9 cellular contexts compared by ENCODE assay signal in genomic region chr1:12276225-12276624, GRCh38. TPM values are rescaled to one million over a fixed set of nuclear protein-coding genes. Genes with fewer than 3 reads are reported as not detected.
A peak's percentile ranks its signal among the peaks of the same experiment; 100 is the strongest.
DNase-seq lines count a peak whose midpoint lies in the region; ATAC-seq and TF ChIP-seq lines count a peak whose summit lies in the region.
"Had no signal": no experiment of that assay in that cellular context is flagged by ENCODE, and none has a peak within 500 bp of the region (broad histone marks: within the 10 kb centered on the region; RNA-seq: fewer than 3 reads in every experiment).

No MANE protein-coding gene starts in this region.

- H3K27ac Mint-ChIP-seq in stimulated activated naive B cell treated with anti-CD40 and anti-IgM and Interleukin-4, amounts not matched to agents 10 μg/mL and 1 μg/mL and 100 μg/mL, for 72 hours: no peak overlapping the region
- peak overlapping the region in 1 of 8 donors; percentile 41 for H3K27ac Mint-ChIP-seq in CD8-positive, alpha-beta memory T cell

- no peaks in the 10 kb centered on the region for H3K4me1 ChIP-seq in DOHH2 (ENCODE audit: control insufficient read depth, low read length)
- H3K4me1 ChIP-seq in neutrophil (ENCODE audit: control insufficient read depth in 1 of 2, insufficient read depth in 1 of 2, low read depth in 1 of 2, low read length in 1 of 2): no peaks in the 10 kb centered on the region
- H3K4me1 ChIP-seq in OCI-LY7 (ENCODE audit: insufficient read depth, low read length, poor library complexity, severe bottlenecking): no peaks in the 10 kb centered on the region
- no peaks in the 10 kb centered on the region for H3K4me1 ChIP-seq in CD8-positive, alpha-beta memory T cell (ENCODE audit: insufficient read depth, low read length)
- H3K4me1 ChIP-seq: SJSA1 had no signal

- TF ChIP-seq CTCF in DOHH2 (IDR thresholded peaks at IDR 0.05; ENCODE audit: low read depth, low read length, poor library complexity, severe bottlenecking): peak; percentile 58
- peak; percentile 19 for TF ChIP-seq CTCF in neutrophil (IDR thresholded peaks at IDR 0.05)
- TF ChIP-seq CTCF in OCI-LY7 (conservative IDR thresholded peaks at IDR 0.05; ENCODE audit: low read length): no peak

- POLR2A ChIA-PET in OCI-LY7 (lab: Charles Lee): interaction anchor here (0.5 kb wide), 1 partner anchor 158 kb away, joined by 4 read pairs; no protein-coding TSS in a partner anchor
- POLR2A ChIA-PET in CD8-positive, alpha-beta memory T cell (lab: Charles Lee): no interaction called here

- H3K4me3 Mint-ChIP-seq in stimulated activated naive B cell treated with anti-CD40 and anti-IgM and Interleukin-4, amounts not matched to agents 10 μg/mL and 1 μg/mL and 100 μg/mL, for 72 hours: no peak overlapping the region
- H3K4me3 Mint-ChIP-seq in CD8-positive, alpha-beta memory T cell: no peak overlapping the region

- H3K4me1 Mint-ChIP-seq in stimulated activated naive B cell treated with anti-CD40 and anti-IgM and Interleukin-4, amounts not matched to agents 10 μg/mL and 1 μg/mL and 100 μg/mL, for 72 hours: no peaks in the 10 kb centered on the region
- peaks cover 0 to 7% (median under 1%) of the 10 kb centered on the region in 3 donors for H3K4me1 Mint-ChIP-seq in CD8-positive, alpha-beta memory T cell

- ATAC-seq in stimulated activated naive B cell treated with anti-CD40 and anti-IgM and Interleukin-4, amounts not matched to agents 10 μg/mL and 1 μg/mL and 100 μg/mL, for 72 hours (replicated peaks): no peak

- H3K9me3 ChIP-seq in DOHH2 (ENCODE audit: control insufficient read depth, insufficient read depth, low read length): no peaks in the 10 kb centered on the region
- no peaks in the 10 kb centered on the region for H3K9me3 ChIP-seq in neutrophil
- H3K9me3 ChIP-seq in OCI-LY7 (ENCODE audit: low read length): no peaks in the 10 kb centered on the region
- H3K9me3 ChIP-seq in CD8-positive, alpha-beta memory T cell (ENCODE audit: low read length): no peaks in the 10 kb centered on the region
- H3K9me3 ChIP-seq: SJSA1 had no signal

- CTCF ChIA-PET in OCI-LY7 (lab: Charles Lee; ENCODE audit: unreplicated experiment): no interaction called here
- CTCF ChIA-PET in CD8-positive, alpha-beta memory T cell (lab: Charles Lee): interaction anchor here (0.9 to 1.9 kb wide), 2 partner anchors 152 to 383 kb away, joined by 4 to 8 read pairs; no protein-coding TSS in a partner anchor

- no TSS peak for BruUV-seq in OCI-LY7 (replicated peaks; lab: Mats Ljungman, UMichigan)

- TF ChIP-seq POLR2A in erythroblast (IDR thresholded peaks at IDR 0.05; ENCODE audit: low read length): no peak

- H3K9me3 Mint-ChIP-seq in stimulated activated naive B cell treated with anti-CD40 and anti-IgM and Interleukin-4, amounts not matched to agents 10 μg/mL and 1 μg/mL and 100 μg/mL, for 72 hours: no peaks in the 10 kb centered on the region
- H3K9me3 Mint-ChIP-seq in CD8-positive, alpha-beta memory T cell: no peaks in the 10 kb centered on the region

- H3F3A ChIP-seq in DOHH2 (ENCODE audit: control insufficient read depth, insufficient read depth): no peaks in the 10 kb centered on the region

- H3K79me2 ChIP-seq in DOHH2 (ENCODE audit: control insufficient read depth, low read length): no peaks in the 10 kb centered on the region
- no peaks in the 10 kb centered on the region for H3K79me2 ChIP-seq in OCI-LY7 (ENCODE audit: insufficient read depth, low read depth, low read length)

- no peak overlapping the region for H2AFZ ChIP-seq in OCI-LY7 (ENCODE audit: low read length)

- no peaks in the 10 kb centered on the region for H3K27me3 ChIP-seq in DOHH2 (ENCODE audit: control insufficient read depth, low read length)
- no peaks in the 10 kb centered on the region for H3K27me3 ChIP-seq in neutrophil
- H3K27me3 ChIP-seq in CD8-positive, alpha-beta memory T cell (ENCODE audit: insufficient read depth, low read length, poor library complexity, severe bottlenecking): no peaks in the 10 kb centered on the region
- H3K27me3 ChIP-seq: SJSA1 had no signal

- H3K4me2 ChIP-seq in DOHH2 (ENCODE audit: low read length) (no peak overlapping the region), OCI-LY7 (ENCODE audit: low read length) (no peak overlapping the region)

- H3K9me2 ChIP-seq in DOHH2 (replicated peaks; ENCODE audit: control insufficient read depth, low read length) (no peaks in the 10 kb centered on the region), OCI-LY7 (ENCODE audit: insufficient read depth, low read length) (no peaks in the 10 kb centered on the region)

- no peaks in the 10 kb centered on the region for H3K27me3 Mint-ChIP-seq in stimulated activated naive B cell treated with anti-CD40 and anti-IgM and Interleukin-4, amounts not matched to agents 10 μg/mL and 1 μg/mL and 100 μg/mL, for 72 hours
- H3K27me3 Mint-ChIP-seq in CD8-positive, alpha-beta memory T cell: no peaks in the 10 kb centered on the region

- H3K36me3 ChIP-seq in DOHH2 (ENCODE audit: control insufficient read depth, low read length) (peaks cover 49% of the 10 kb centered on the region), neutrophil (peaks cover 96% of the 10 kb centered on the region), OCI-LY7 (ENCODE audit: insufficient read depth, low read length) (peaks cover 71% of the 10 kb centered on the region)
- H3K36me3 ChIP-seq in CD8-positive, alpha-beta memory T cell (ENCODE audit: insufficient read depth, low read length): peaks cover 25% of the 10 kb centered on the region

- intact Hi-C loops in OCI-LY7 (cut with micrococcal nuclease; ENCODE audit: unreplicated experiment): no loop called here

- H4K20me1 ChIP-seq in DOHH2 (ENCODE audit: control insufficient read depth, insufficient read depth, low read depth, low read length) (no peaks in the 10 kb centered on the region), OCI-LY7 (ENCODE audit: insufficient read depth, low read length) (no peaks in the 10 kb centered on the region)

- DNase-seq in NAMALWA (ENCODE audit: low spot score) (peak; percentile 59), erythroblast (lab: John Stamatoyannopoulos, UW) (peak; percentile 44 to 60), T1000 (lab: John Stamatoyannopoulos, UW) (no peak), OCI-LY7 (ENCODE audit: low spot score) (no peak)
- DNase-seq in stimulated activated naive B cell treated with anti-CD40 and anti-IgM and Interleukin-4, amounts not matched to agents 10 μg/mL and 1 μg/mL and 100 μg/mL, for 72 hours: no peak
- no peak for DNase-seq in CD8-positive, alpha-beta memory T cell

- peaks cover 29 to 51% of the 10 kb centered on the region in 2 donors for H3K36me3 Mint-ChIP-seq in stimulated activated naive B cell treated with anti-CD40 and anti-IgM and Interleukin-4, amounts not matched to agents 10 μg/mL and 1 μg/mL and 100 μg/mL, for 72 hours
- H3K36me3 Mint-ChIP-seq in CD8-positive, alpha-beta memory T cell: peaks cover 7 to 80% (median 37%) of the 10 kb centered on the region in 3 donors

- H3K4me3 ChIP-seq in DOHH2 (ENCODE audit: low read length): no peak overlapping the region
- H3K4me3 ChIP-seq in neutrophil (ENCODE audit: low read depth in 1 of 2, low read length in 1 of 2): no peak overlapping the region
- H3K4me3 ChIP-seq in OCI-LY7 (ENCODE audit: low read depth, low read length, poor library complexity, severe bottlenecking): no peak overlapping the region
- H3K4me3 ChIP-seq in CD8-positive, alpha-beta memory T cell (ENCODE audit: low read length): no peak overlapping the region
- H3K4me3 ChIP-seq: SJSA1 had no signal

- H3K27ac ChIP-seq in DOHH2 (ENCODE audit: low read depth, low read length): no peak overlapping the region
- no peak overlapping the region for H3K27ac ChIP-seq in neutrophil
- H3K27ac ChIP-seq in OCI-LY7 (ENCODE audit: low read depth, low read length, poor library complexity, severe bottlenecking): no peak overlapping the region
- H3K27ac ChIP-seq in CD8-positive, alpha-beta memory T cell (ENCODE audit: low read depth, low read length): no peak overlapping the region
- H3K27ac ChIP-seq: SJSA1 had no signal

RNA-seq across cellular contexts. Expression of gene VPS13D, which starts 46.4 kb away (rescaled TPM):
- total RNA-seq in OCI-LY7 (2014; rRNA removed; shearing (Covaris generic)): 23.0 and 23.9 TPM in 2 replicates
- total RNA-seq in OCI-LY7 (2022): 39.2 and 45.3 TPM in 2 replicates
- 10 to 100 TPM; 24.1 to 28.5 TPM for total RNA-seq in CD8-positive, alpha-beta memory T cell
- 9.7 TPM for polyA plus RNA-seq in CD8-positive, alpha-beta memory T cell

Comparison
In these comparisons a context has a peak if more than half of its experiments do, and no peak if none do; other contexts are left out.
1. DNase-seq: peak in NAMALWA (single experiment) and erythroblast (2 of 2); none in T1000 (single experiment), stimulated activated naive B cell treated with anti-CD40 and anti-IgM and Interleukin-4, amounts not matched to agents 10 μg/mL and 1 μg/mL and 100 μg/mL, for 72 hours (single experiment), OCI-LY7 (single experiment) and CD8-positive, alpha-beta memory T cell (0 of 5).